In the genomic region with DNA sequence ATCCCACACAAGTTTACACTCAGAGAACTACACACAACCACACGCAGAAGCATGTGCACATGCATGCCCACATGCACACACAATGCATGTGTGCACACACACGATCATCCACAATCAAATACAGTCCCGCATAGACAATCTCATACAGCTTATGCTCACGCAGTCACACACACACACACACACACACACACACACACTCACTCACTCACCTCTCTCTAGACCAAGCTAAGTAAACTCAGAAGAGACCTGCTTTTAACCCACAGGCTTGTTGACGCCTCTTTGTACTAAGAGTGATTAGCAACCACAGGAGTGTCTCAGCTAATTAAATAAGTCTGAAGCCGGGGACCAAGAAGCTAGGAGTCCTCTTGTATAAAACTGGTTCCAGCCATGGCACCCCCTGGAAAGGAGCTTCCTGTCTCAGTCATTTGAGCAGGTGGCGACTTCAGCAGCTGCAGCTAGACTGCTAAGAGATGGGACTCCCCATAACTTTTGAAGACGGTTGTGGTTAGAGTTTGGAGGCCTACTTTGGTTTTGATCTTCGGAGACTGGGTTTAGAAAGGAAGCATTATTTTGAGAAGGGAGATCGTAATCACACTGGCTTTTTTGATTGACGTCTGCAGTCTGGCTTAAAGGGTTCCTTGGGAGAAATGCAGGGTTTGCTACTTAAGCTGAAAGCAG, we compare ENCODE assay signal across 7 cellular contexts.
DNase-seq lines count a peak whose midpoint lies in the region; ATAC-seq, FAIRE-seq and TF ChIP-seq lines count a peak whose summit lies in the region.

No MANE protein-coding gene starts in this region.

- H3K9me3 ChIP-seq in SU-DHL-6 (ENCODE audit: insufficient read depth, low read length) = no peaks in the 10 kb centered on the region

- TF ChIP-seq CTCF in SU-DHL-6 (IDR thresholded peaks at IDR 0.05; ENCODE audit: insufficient read depth, low read length, poor library complexity, severe bottlenecking) = no peak
- TF ChIP-seq CTCF in bronchial epithelial cell (IDR thresholded peaks at IDR 0.05; ENCODE audit: insufficient read depth, low read length, severe bottlenecking) = no peak

- no peaks in the 10 kb centered on the region for H3K79me2 ChIP-seq in SU-DHL-6 (ENCODE audit: insufficient read depth, low read length)

- H3K4me3 ChIP-seq in SU-DHL-6 (ENCODE audit: insufficient read depth, low read length, poor library complexity, severe bottlenecking) (peak overlapping the region; percentile 38), bronchial epithelial cell (ENCODE audit: low read depth, low read length) (no peak overlapping the region)

- ATAC-seq in GM19035 (IDR thresholded peaks at IDR 0.05; ENCODE audit: unreplicated experiment) (peak; percentile 57), HG03025 (IDR thresholded peaks at IDR 0.05; ENCODE audit: low FRiP score, unreplicated experiment) (peak; percentile 74)

- H3K4me2 ChIP-seq in SU-DHL-6 (ENCODE audit: low read depth, low read length, poor library complexity, severe bottlenecking) = peak overlapping the region; percentile 74

- H3F3A ChIP-seq in SU-DHL-6 (ENCODE audit: insufficient read depth) = peaks cover 15% of the 10 kb centered on the region

- H3K27ac ChIP-seq in SU-DHL-6 (ENCODE audit: low read depth, low read length) = peak overlapping the region; percentile 88

- H3K36me3 ChIP-seq in SU-DHL-6 (ENCODE audit: low read length) (no peaks in the 10 kb centered on the region), bronchial epithelial cell (ENCODE audit: control insufficient read depth, insufficient read depth, low read length) (no peaks in the 10 kb centered on the region)

- DNase-seq in bronchial epithelial cell (ENCODE audit: low read depth) (no peak), NCI-H1092 treated with DMSO at 0.1 percent for 48 hours (lab: John Stamatoyannopoulos, UW) (no peak), ACHN (no peak)
- peak; percentile 18 to 24 for DNase-seq in stimulated activated CD8-positive, alpha-beta memory T cell treated with anti-CD3 and anti-CD28 coated beads, Interleukin-4, amount 100 ng/mL, for 1 hour (ENCODE audit: low read depth in 2 of 2, low spot score in 1 of 2)

- H3K9me2 ChIP-seq in SU-DHL-6 (replicated peaks; ENCODE audit: insufficient read depth, low read length) = no peaks in the 10 kb centered on the region

- FAIRE-seq in bronchial epithelial cell (lab: Jason Lieb, UNC) = peak; percentile 43

- no peaks in the 10 kb centered on the region for H3K27me3 ChIP-seq in SU-DHL-6 (ENCODE audit: low read length)
- no peaks in the 10 kb centered on the region for H3K27me3 ChIP-seq in bronchial epithelial cell (ENCODE audit: control insufficient read depth, insufficient read depth, low read length)

- H2AFZ ChIP-seq in SU-DHL-6 (ENCODE audit: low read depth, low read length, severe bottlenecking) = peak overlapping the region; percentile 69

- H4K20me1 ChIP-seq in SU-DHL-6 (ENCODE audit: low read depth, low read length) = no peaks in the 10 kb centered on the region

- in situ Hi-C loops in ACHN (cut with HindIII; ENCODE audit: low pct_ligation_motif_present, low pct_unique_long_range_greater_than_20kb, low sequenced_read_pairs) = no loop called here

- H3K9ac ChIP-seq in SU-DHL-6 (ENCODE audit: low read length) = peak overlapping the region; percentile 46

Comparison
In these comparisons a context has a peak if more than half of its experiments do, and no peak if none do; other contexts are left out.
1. DNase-seq: peak in stimulated activated CD8-positive, alpha-beta memory T cell treated with anti-CD3 and anti-CD28 coated beads, Interleukin-4, amount 100 ng/mL, for 1 hour (2 of 2); none in bronchial epithelial cell (single experiment), NCI-H1092 treated with DMSO at 0.1 percent for 48 hours (single experiment) and ACHN (single experiment).